In genomic region chr10:2460846-2461245, GRCh38 we compare ENCODE assay signal across 16 cellular contexts.
A peak's percentile ranks its signal among the peaks of the same experiment; 100 is the strongest.
DNase-seq lines count a peak whose midpoint lies in the region; ATAC-seq and TF ChIP-seq lines count a peak whose summit lies in the region.
"Had no signal": no experiment of that assay in that cellular context is flagged by ENCODE, and none has a peak within 500 bp of the region (broad histone marks: within the 10 kb centered on the region; RNA-seq: fewer than 3 reads in every experiment).

No MANE protein-coding gene starts in this region.

- no peak overlapping the region for H3K4me3 ChIP-seq in SK-N-MC
- H3K4me3 ChIP-seq in fibroblast of villous mesenchyme (ENCODE audit: low read depth, low read length) = no peak overlapping the region
- H3K4me3 ChIP-seq in OCI-LY7 (ENCODE audit: low read depth, low read length, poor library complexity, severe bottlenecking) = no peak overlapping the region
- no peak overlapping the region for H3K4me3 ChIP-seq in psoas muscle
- H3K4me3 ChIP-seq: A549, BLaER1 had no signal

- CTCF ChIA-PET in OCI-LY7 (lab: Charles Lee; ENCODE audit: unreplicated experiment) = no interaction called here

- no peak overlapping the region for H2AFZ ChIP-seq in OCI-LY7 (ENCODE audit: low read length)

- no peaks in the 10 kb centered on the region for H3K4me1 Mint-ChIP-seq in stimulated activated naive B cell treated with anti-CD40 and anti-IgM and Interleukin-4, amounts not matched to agents 10 μg/mL and 1 μg/mL and 100 μg/mL, for 72 hours
- H3K4me1 Mint-ChIP-seq: CD14-positive monocyte; CD4-positive, alpha-beta memory T cell had no signal

- H3K79me2 ChIP-seq in OCI-LY7 (ENCODE audit: insufficient read depth, low read depth, low read length) = no peaks in the 10 kb centered on the region

- no peak overlapping the region for H3K4me2 ChIP-seq in OCI-LY7 (ENCODE audit: low read length)
- H3K4me2 ChIP-seq: A549, BLaER1 had no signal

- H3K4me3 Mint-ChIP-seq in stimulated activated naive B cell treated with anti-CD40 and anti-IgM and Interleukin-4, amounts not matched to agents 10 μg/mL and 1 μg/mL and 100 μg/mL, for 72 hours = no peak overlapping the region
- H3K4me3 Mint-ChIP-seq: CD14-positive monocyte; CD4-positive, alpha-beta memory T cell; H9 had no signal

- peaks cover 0 to 8% of the 10 kb centered on the region in 2 donors for H3K27me3 Mint-ChIP-seq in stimulated activated naive B cell treated with anti-CD40 and anti-IgM and Interleukin-4, amounts not matched to agents 10 μg/mL and 1 μg/mL and 100 μg/mL, for 72 hours

- peak; percentile 5 for DNase-seq in NCI-H1694 treated with DMSO at 0.1 percent for 48 hours (lab: John Stamatoyannopoulos, UW)
- no peak for DNase-seq in NCI-H1694 (lab: John Stamatoyannopoulos, UW)
- DNase-seq in SK-N-MC (ENCODE audit: low read depth, low spot score) = no peak
- DNase-seq in fibroblast of villous mesenchyme (ENCODE audit: low read depth) = peak; percentile 13
- DNase-seq in stimulated activated naive B cell treated with anti-CD40 and anti-IgM and Interleukin-4, amounts not matched to agents 10 μg/mL and 1 μg/mL and 100 μg/mL, for 72 hours = no peak
- no peak for DNase-seq in OCI-LY7 (ENCODE audit: low spot score)
- no peak for DNase-seq in psoas muscle
- DNase-seq: CD4-positive, alpha-beta memory T cell; DMS79 treated with DMSO at 0.1 percent for 48 hours; GF-D8; GOT3; H9 had no signal

- H3K36me3 Mint-ChIP-seq in stimulated activated naive B cell treated with anti-CD40 and anti-IgM and Interleukin-4, amounts not matched to agents 10 μg/mL and 1 μg/mL and 100 μg/mL, for 72 hours = no peaks in the 10 kb centered on the region
- H3K36me3 Mint-ChIP-seq: CD14-positive monocyte; CD4-positive, alpha-beta memory T cell had no signal

- no peak for ATAC-seq in stimulated activated naive B cell treated with anti-CD40 and anti-IgM and Interleukin-4, amounts not matched to agents 10 μg/mL and 1 μg/mL and 100 μg/mL, for 72 hours (replicated peaks)
- ATAC-seq in psoas muscle = no peak
- ATAC-seq: A549 had no signal

- H3K27ac ChIP-seq in SK-N-MC (0 out of 2 replicates have a peak overlapping the region, but pooled peaks have one; percentile 31), OCI-LY7 (ENCODE audit: low read depth, low read length, poor library complexity, severe bottlenecking) (no peak overlapping the region), psoas muscle (no peak overlapping the region)
- H3K27ac ChIP-seq: 22Rv1, A549, BLaER1 had no signal

- H3K9me2 ChIP-seq in OCI-LY7 (ENCODE audit: insufficient read depth, low read length) = no peaks in the 10 kb centered on the region

- H3K27me3 ChIP-seq in psoas muscle (ENCODE audit: insufficient read depth in 3 of 3, low read length in 2 of 3) = no peaks in the 10 kb centered on the region
- H3K27me3 ChIP-seq: BLaER1 had no signal

- H3K36me3 ChIP-seq in SK-N-MC (ENCODE audit: insufficient read depth, low read length) (no peaks in the 10 kb centered on the region), OCI-LY7 (ENCODE audit: insufficient read depth, low read length) (no peaks in the 10 kb centered on the region), psoas muscle (ENCODE audit: insufficient read depth in 1 of 2, low read depth in 1 of 2) (no peaks in the 10 kb centered on the region)
- H3K36me3 ChIP-seq: BLaER1 had no signal

- H3K27ac Mint-ChIP-seq in stimulated activated naive B cell treated with anti-CD40 and anti-IgM and Interleukin-4, amounts not matched to agents 10 μg/mL and 1 μg/mL and 100 μg/mL, for 72 hours = peak overlapping the region; percentile 2
- H3K27ac Mint-ChIP-seq: CD14-positive monocyte; CD4-positive, alpha-beta memory T cell; H9 had no signal

- peaks cover 11 to 21% of the 10 kb centered on the region in 2 donors for H3K9me3 Mint-ChIP-seq in stimulated activated naive B cell treated with anti-CD40 and anti-IgM and Interleukin-4, amounts not matched to agents 10 μg/mL and 1 μg/mL and 100 μg/mL, for 72 hours

- POLR2A ChIA-PET in OCI-LY7 (lab: Charles Lee) = no interaction called here

- TF ChIP-seq CTCF in fibroblast of villous mesenchyme (IDR thresholded peaks at IDR 0.05; ENCODE audit: insufficient read depth, low read depth, low read length) (no peak), OCI-LY7 (conservative IDR thresholded peaks at IDR 0.05; ENCODE audit: low read length) (no peak), psoas muscle (IDR thresholded peaks at IDR 0.05) (no peak)

- no peak overlapping the region for H3K9ac ChIP-seq in SK-N-MC (ENCODE audit: insufficient read length)
- H3K9ac ChIP-seq: BLaER1 had no signal

- no peaks in the 10 kb centered on the region for H3K9me3 ChIP-seq in SK-N-MC (ENCODE audit: low read depth, low read length)
- H3K9me3 ChIP-seq in OCI-LY7 (ENCODE audit: low read length) = no peaks in the 10 kb centered on the region
- no peaks in the 10 kb centered on the region for H3K9me3 ChIP-seq in psoas muscle
- H3K9me3 ChIP-seq: A549, BLaER1 had no signal

- 76 to 86% (median 76%) methylated on average over 2 of the region's 2 CpGs for WGBS in psoas muscle, 3 donors

- no peaks in the 10 kb centered on the region for H4K20me1 ChIP-seq in OCI-LY7 (ENCODE audit: insufficient read depth, low read length)
- H4K20me1 ChIP-seq: BLaER1 had no signal

- H3K4me1 ChIP-seq in OCI-LY7 (ENCODE audit: insufficient read depth, low read length, poor library complexity, severe bottlenecking) (no peaks in the 10 kb centered on the region), psoas muscle (no peaks in the 10 kb centered on the region)
- H3K4me1 ChIP-seq: A549, BLaER1 had no signal

- no TSS peak for BruUV-seq in OCI-LY7 (replicated peaks; lab: Mats Ljungman, UMichigan)

- intact Hi-C loops in OCI-LY7 (cut with micrococcal nuclease; ENCODE audit: unreplicated experiment) (no loop called here), psoas muscle (cut with DNase I) (no loop called here)

Comparison
In these comparisons a context has a peak if more than half of its experiments do, and no peak if none do; other contexts are left out.
1. DNase-seq: peak in NCI-H1694 treated with DMSO at 0.1 percent for 48 hours (single experiment) and fibroblast of villous mesenchyme (single experiment); none in NCI-H1694 (single experiment), SK-N-MC (single experiment), stimulated activated naive B cell treated with anti-CD40 and anti-IgM and Interleukin-4, amounts not matched to agents 10 μg/mL and 1 μg/mL and 100 μg/mL, for 72 hours (single experiment), OCI-LY7 (single experiment) and psoas muscle (0 of 2).